Comparison of ENCODE assay signal across 1 cellular context in the genomic region with DNA sequence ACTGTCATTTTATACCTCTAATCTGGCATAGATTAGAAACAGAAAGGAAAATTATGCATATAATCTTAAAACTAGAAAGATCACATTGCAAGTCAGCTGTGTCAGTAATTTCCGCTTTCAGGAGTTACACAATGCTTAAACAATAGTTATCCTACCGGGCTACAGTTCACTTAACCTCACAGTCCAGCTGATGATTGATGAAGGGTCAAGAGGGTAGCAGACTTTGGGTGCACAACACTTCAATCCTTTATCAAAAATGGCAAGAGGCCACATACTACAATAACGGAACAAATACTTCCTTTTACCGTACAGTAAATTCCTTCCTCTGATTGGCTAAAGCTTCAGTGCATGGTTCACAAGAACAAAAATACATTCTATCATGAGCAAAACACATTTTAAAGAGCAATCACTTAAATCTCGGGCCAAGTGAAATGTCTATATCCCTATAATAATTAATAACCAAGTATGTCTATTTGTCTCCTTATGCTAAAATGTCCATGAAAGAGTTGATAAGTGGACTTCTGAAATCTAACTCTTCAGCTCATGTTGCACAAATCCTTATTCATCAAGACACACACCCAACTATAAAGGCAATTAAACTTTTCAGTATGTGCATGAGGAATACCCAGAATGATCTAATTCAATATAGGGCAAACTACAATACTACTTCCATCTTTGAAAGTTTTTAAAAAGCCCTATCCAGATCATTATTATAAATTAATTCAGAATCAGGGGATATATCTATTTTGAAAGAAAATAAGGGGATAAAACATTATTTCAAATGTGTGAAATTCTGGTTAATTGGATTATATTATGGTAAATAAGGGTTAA.
TF ChIP-seq lines count a peak whose summit lies in the region.

No MANE protein-coding gene starts in this region.

TF ChIP-seq in SK-N-SH treated with all-trans-retinoic acid at 6 μM for 48 hours, 23 proteins besides CTCF, POLR2A, EP300 and RAD21 (continued from another document):
- TF ChIP-seq, protein P1, sequence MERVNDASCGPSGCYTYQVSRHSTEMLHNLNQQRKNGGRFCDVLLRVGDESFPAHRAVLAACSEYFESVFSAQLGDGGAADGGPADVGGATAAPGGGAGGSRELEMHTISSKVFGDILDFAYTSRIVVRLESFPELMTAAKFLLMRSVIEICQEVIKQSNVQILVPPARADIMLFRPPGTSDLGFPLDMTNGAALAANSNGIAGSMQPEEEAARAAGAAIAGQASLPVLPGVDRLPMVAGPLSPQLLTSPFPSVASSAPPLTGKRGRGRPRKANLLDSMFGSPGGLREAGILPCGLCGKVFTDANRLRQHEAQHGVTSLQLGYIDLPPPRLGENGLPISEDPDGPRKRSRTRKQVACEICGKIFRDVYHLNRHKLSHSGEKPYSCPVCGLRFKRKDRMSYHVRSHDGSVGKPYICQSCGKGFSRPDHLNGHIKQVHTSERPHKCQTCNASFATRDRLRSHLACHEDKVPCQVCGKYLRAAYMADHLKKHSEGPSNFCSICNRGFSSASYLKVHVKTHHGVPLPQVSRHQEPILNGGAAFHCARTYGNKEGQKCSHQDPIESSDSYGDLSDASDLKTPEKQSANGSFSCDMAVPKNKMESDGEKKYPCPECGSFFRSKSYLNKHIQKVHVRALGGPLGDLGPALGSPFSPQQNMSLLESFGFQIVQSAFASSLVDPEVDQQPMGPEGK (CRISPR knock-in tag; IDR thresholded peaks at IDR 0.05; ENCODE audit: borderline replicate concordance), result no peak
- TF ChIP-seq RARB (CRISPR knock-in tag; IDR thresholded peaks at IDR 0.05) (no peak), ZNF565 (CRISPR knock-in tag; conservative IDR thresholded peaks at IDR 0.05; ENCODE audit: low read depth) (no peak)
TF ChIP-seq in SK-N-SH treated with all-trans-retinoic acid at 6 μM for 48 hours: peak in this region for 0.
